Comparison of ENCODE assay signal across 8 cellular contexts in genomic region chr10:102815790-102816549, GRCh38. TPM values are rescaled to one million over a fixed set of nuclear protein-coding genes. Genes with fewer than 3 reads are reported as not detected.
DNase-seq lines count a peak whose midpoint lies in the region; ATAC-seq and TF ChIP-seq lines count a peak whose summit lies in the region.

No MANE protein-coding gene starts in this region.

- peak overlapping the region; percentile 54 for H3K27ac Mint-ChIP-seq in activated naive CD8-positive, alpha-beta T cell treated with anti-CD3 and anti-CD28 coated beads for 36 hours

- DNase-seq in G401 (ENCODE audit: low spot score) (peak; percentile 51), left cardiac atrium (peak; percentile 57), retinal pigment epithelial cell (ENCODE audit: low read depth) (peak; percentile 70), NCI-H1436 treated with DMSO at 0.1 percent for 48 hours (lab: John Stamatoyannopoulos, UW) (no peak), superior temporal gyrus (ENCODE audit: extremely low spot score) (no peak), epidermal melanocyte (ENCODE audit: insufficient read length, low spot score) (no peak)
- DNase-seq in activated naive CD8-positive, alpha-beta T cell treated with anti-CD3 and anti-CD28 coated beads for 36 hours = no peak
- no peak for DNase-seq in central memory CD4-positive, alpha-beta T cell

- peak; percentile 70 to 77 for ATAC-seq in left cardiac atrium

- H3K4me1 Mint-ChIP-seq in activated naive CD8-positive, alpha-beta T cell treated with anti-CD3 and anti-CD28 coated beads for 36 hours = peaks cover 12% of the 10 kb centered on the region

- H3K36me3 Mint-ChIP-seq in activated naive CD8-positive, alpha-beta T cell treated with anti-CD3 and anti-CD28 coated beads for 36 hours = peaks cover 8% of the 10 kb centered on the region

- intact Hi-C loops in left cardiac atrium (cut with DNase I) = loop anchor here in 1 of 2 donors (5.0 kb wide), 1 partner anchor 64 kb away; no protein-coding TSS in a partner anchor

- in situ Hi-C loops in G401 (cut with HindIII; ENCODE audit: low sequenced_read_pairs) = no loop called here

- no peaks in the 10 kb centered on the region for H3K27me3 Mint-ChIP-seq in activated naive CD8-positive, alpha-beta T cell treated with anti-CD3 and anti-CD28 coated beads for 36 hours

- no peak overlapping the region for H3K4me3 Mint-ChIP-seq in activated naive CD8-positive, alpha-beta T cell treated with anti-CD3 and anti-CD28 coated beads for 36 hours

- H3K9me3 Mint-ChIP-seq in activated naive CD8-positive, alpha-beta T cell treated with anti-CD3 and anti-CD28 coated beads for 36 hours = no peaks in the 10 kb centered on the region

- H3K4me3 ChIP-seq in retinal pigment epithelial cell (ENCODE audit: low read length) = no peak overlapping the region

- TF ChIP-seq CTCF in retinal pigment epithelial cell (conservative IDR thresholded peaks at IDR 0.05; ENCODE audit: low read depth, low read length) = no peak

RNA-seq across cellular contexts. Expression of gene CYP17A1, which starts 21.2 kb away (rescaled TPM):
- not detected in 2 replicates for total RNA-seq in G401 (2014; rRNA removed; shearing (Covaris generic))
- total RNA-seq in activated naive CD8-positive, alpha-beta T cell treated with anti-CD3 and anti-CD28 coated beads for 36 hours = not detected
- total RNA-seq in left cardiac atrium = not detected

RNA-seq across cellular contexts. Expression of gene BORCS7, which starts 38.1 kb away (rescaled TPM):
- 22.6 and 28.5 TPM in 2 replicates for total RNA-seq in G401 (2014; rRNA removed; shearing (Covaris generic))
- 1 to 10 TPM; 8.5 to 9.5 TPM for total RNA-seq in activated naive CD8-positive, alpha-beta T cell treated with anti-CD3 and anti-CD28 coated beads for 36 hours
- total RNA-seq in left cardiac atrium = 10 to 100 TPM; 12.0 to 19.8 TPM

RNA-seq across cellular contexts. Expression of gene AS3MT, which starts 53.3 kb away (rescaled TPM):
- total RNA-seq in G401 (2014; rRNA removed; shearing (Covaris generic)) = 0.31 and 1.4 TPM in 2 replicates
- total RNA-seq in activated naive CD8-positive, alpha-beta T cell treated with anti-CD3 and anti-CD28 coated beads for 36 hours = 1 to 10 TPM in 1 of 2 experiments, not detected in 1; 1.2 TPM
- 10 to 100 TPM in 1 of 2 donors, 1 to 10 TPM in 1; 8.7 to 12.2 TPM for total RNA-seq in left cardiac atrium

Comparison
In these comparisons a context has a peak if more than half of its experiments do, and no peak if none do; other contexts are left out.
1. DNase-seq: peak in G401 (single experiment), left cardiac atrium (single experiment) and retinal pigment epithelial cell (single experiment); none in activated naive CD8-positive, alpha-beta T cell treated with anti-CD3 and anti-CD28 coated beads for 36 hours (single experiment), NCI-H1436 treated with DMSO at 0.1 percent for 48 hours (single experiment), superior temporal gyrus (single experiment), epidermal melanocyte (single experiment) and central memory CD4-positive, alpha-beta T cell (single experiment).